Comparison of ENCODE assay signal across 8 cellular contexts in genomic region chr17:12020595-12021590, GRCh38. TPM values are rescaled to one million over a fixed set of nuclear protein-coding genes. Genes with fewer than 3 reads are reported as not detected.
DNase-seq lines count a peak whose midpoint lies in the region; ATAC-seq and TF ChIP-seq lines count a peak whose summit lies in the region.

Gene MAP2K4, plus strand, starts transcription at chr17:12020877. Its CDS starts 10 bp downstream, at chr17:12020887.

- CTCF ChIA-PET in activated CD4-positive, alpha-beta T cell treated with anti-CD3 and anti-CD28 coated beads for 36 hours (lab: Charles Lee): interaction anchor here (2.2 kb wide), 1 partner anchor 24 kb away, joined by 20 read pairs; the partner anchor contains the start of gene ZNF18

- H3K4me3 ChIP-seq in choroid plexus epithelial cell (ENCODE audit: low read depth, low read length): peak within 1 kb of the TSS; percentile 69

- no peaks in the 10 kb centered on the region for H3K27me3 ChIP-seq in layer of hippocampus (ENCODE audit: control insufficient read depth, insufficient read depth, low read length)

- H3K27ac ChIP-seq in layer of hippocampus (ENCODE audit: low read depth, low read length): peak within 1 kb of the TSS; percentile 71

- intact Hi-C loops in activated CD4-positive, alpha-beta T cell treated with anti-CD3 and anti-CD28 coated beads for 36 hours (cut with DNase I, micrococcal nuclease): loop anchor here (1.0 to 10.0 kb wide), 3 partner anchors 24 to 1324 kb away; partner anchors contain the start of genes ZNF18 (in 2 of the 2), ADPRM (in 1 of the 2), ELAC2 (in 1 of the 2) and SCO1 (in 1 of the 2)

- H3K9me3 Mint-ChIP-seq in activated CD4-positive, alpha-beta T cell treated with anti-CD3 and anti-CD28 coated beads for 36 hours (ENCODE audit: low read depth): no peaks in the 10 kb centered on the region

- H3K27me3 Mint-ChIP-seq in activated CD4-positive, alpha-beta T cell treated with anti-CD3 and anti-CD28 coated beads for 36 hours: peaks cover 2% of the 10 kb centered on the region

- POLR2A ChIA-PET in activated CD4-positive, alpha-beta T cell treated with anti-CD3 and anti-CD28 coated beads for 36 hours (lab: Charles Lee): interaction anchor here (0.7 to 1.8 kb wide), 4 partner anchors 10 to 42 kb away, joined by 3 to 25 read pairs (median 4); partner anchors contain the start of gene ZNF18

- peaks cover 52% of the 10 kb centered on the region for H3K4me1 Mint-ChIP-seq in activated CD4-positive, alpha-beta T cell treated with anti-CD3 and anti-CD28 coated beads for 36 hours

- TF ChIP-seq CTCF in choroid plexus epithelial cell (conservative IDR thresholded peaks at IDR 0.05; ENCODE audit: low read depth, low read length): no peak

- peak within 1 kb of the TSS; percentile 58 for H3K27ac Mint-ChIP-seq in activated CD4-positive, alpha-beta T cell treated with anti-CD3 and anti-CD28 coated beads for 36 hours

- peak within 1 kb of the TSS; percentile 73 for H3K4me3 Mint-ChIP-seq in activated CD4-positive, alpha-beta T cell treated with anti-CD3 and anti-CD28 coated beads for 36 hours

- peak; percentile 75 for ATAC-seq in GM18873 (IDR thresholded peaks at IDR 0.05; ENCODE audit: low FRiP score, unreplicated experiment)
- peak; percentile 98 for ATAC-seq in HG03135 (IDR thresholded peaks at IDR 0.05; ENCODE audit: unreplicated experiment)
- ATAC-seq in activated CD4-positive, alpha-beta T cell treated with anti-CD3 and anti-CD28 coated beads for 36 hours: peak; percentile 94

- H3K36me3 Mint-ChIP-seq in activated CD4-positive, alpha-beta T cell treated with anti-CD3 and anti-CD28 coated beads for 36 hours (ENCODE audit: low read depth): no peaks in the 10 kb centered on the region

- DNase-seq in AG08396 (ENCODE audit: low spot score) (peak; percentile 98), NCI-H446 (lab: John Stamatoyannopoulos, UW) (peak; percentile 4 to 79), choroid plexus epithelial cell (ENCODE audit: low read depth) (peak; percentile 94)
- DNase-seq in activated CD4-positive, alpha-beta T cell treated with anti-CD3 and anti-CD28 coated beads for 36 hours: peak; percentile 96
- peak; percentile 88 to 99 (median 90) for DNase-seq in stimulated activated CD4-positive, alpha-beta T cell treated with anti-CD3 and anti-CD28 coated beads, Interleukin-1b, Interleukin-23, amount 100 ng/mL, for 24 hours (ENCODE audit: low read depth in 4 of 4, low spot score in 1 of 4)

RNA-seq across cellular contexts. Expression of gene MAP2K4, which starts in this region (rescaled TPM):
- 10 to 100 TPM; 30.1 to 36.2 TPM for total RNA-seq in activated CD4-positive, alpha-beta T cell treated with anti-CD3 and anti-CD28 coated beads for 36 hours

Comparison
In these comparisons a context has a peak if more than half of its experiments do, and no peak if none do; other contexts are left out.
1. Peak in every context shown above with its lines: DNase-seq, ATAC-seq, H3K4me3 ChIP-seq and H3K27ac ChIP-seq.
2. DNase-seq: peak in every context shown above with its lines; median percentile 98 in AG08396; 96 in activated CD4-positive, alpha-beta T cell treated with anti-CD3 and anti-CD28 coated beads for 36 hours; 94 in choroid plexus epithelial cell; 90 in stimulated activated CD4-positive, alpha-beta T cell treated with anti-CD3 and anti-CD28 coated beads, Interleukin-1b, Interleukin-23, amount 100 ng/mL, for 24 hours; 42 in NCI-H446.